Comparison of ENCODE assay signal across 17 cellular contexts in genomic region chr6:135521431-135521830, GRCh38.
"Had no signal": no experiment of that assay in that cellular context is flagged by ENCODE, and none has a peak within 500 bp of the region (broad histone marks: within the 10 kb centered on the region; RNA-seq: fewer than 3 reads in every experiment).

No MANE protein-coding gene starts in this region.

- DNase-seq: activated CD4-positive, alpha-beta T cell treated with anti-CD3 and anti-CD28 coated beads for 36 hours; activated naive CD4-positive, alpha-beta T cell treated with Interleukin-2 at 50 U/mL for 16 hours; activated naive CD8-positive, alpha-beta T cell treated with anti-CD3 and anti-CD28 coated beads, Interleukin-2, amount 50 U/mL, for 24 hours; caudate nucleus; dermis blood vessel endothelial cell; left cardiac atrium; lower lobe of right lung; naive thymus-derived CD8-positive, alpha-beta T cell; posterior cingulate gyrus; stimulated activated CD4-positive, alpha-beta T cell treated with anti-CD3 and anti-CD28 coated beads, Interleukin-12 subunit alpha, Interleukin-12 subunit beta, amount 100 ng/mL, for 4 hours; stimulated activated naive CD4-positive, alpha-beta T cell; substantia nigra; T-helper 1 cell; transverse colon had no signal

- H3K27ac Mint-ChIP-seq: activated CD4-positive, alpha-beta T cell treated with anti-CD3 and anti-CD28 coated beads for 36 hours; activated naive CD8-positive, alpha-beta T cell treated with anti-CD3 and anti-CD28 coated beads, Interleukin-2, amount 50 U/mL, for 24 hours; naive thymus-derived CD8-positive, alpha-beta T cell had no signal

- ATAC-seq: activated CD4-positive, alpha-beta T cell treated with anti-CD3 and anti-CD28 coated beads for 36 hours; activated naive CD8-positive, alpha-beta T cell treated with anti-CD3 and anti-CD28 coated beads, Interleukin-2, amount 50 U/mL, for 24 hours; left cardiac atrium; lower lobe of right lung; naive thymus-derived CD8-positive, alpha-beta T cell had no signal

- H3K36me3 ChIP-seq: lower lobe of right lung, neutrophil, right atrium auricular region, transverse colon had no signal

- H3K27me3 ChIP-seq: neutrophil, right atrium auricular region, transverse colon had no signal

- H3K9me3 ChIP-seq: lower lobe of right lung, neutrophil, right atrium auricular region, transverse colon had no signal

- H3K4me3 ChIP-seq: lower lobe of right lung, right atrium auricular region, transverse colon had no signal

- H3K27me3 Mint-ChIP-seq: activated naive CD8-positive, alpha-beta T cell treated with anti-CD3 and anti-CD28 coated beads, Interleukin-2, amount 50 U/mL, for 24 hours; naive thymus-derived CD8-positive, alpha-beta T cell had no signal

- H3K4me1 ChIP-seq: lower lobe of right lung, right atrium auricular region had no signal

- H3K27ac ChIP-seq: lower lobe of right lung, neutrophil, right atrium auricular region, transverse colon, VCaP had no signal

- H3K4me1 Mint-ChIP-seq: naive thymus-derived CD8-positive, alpha-beta T cell had no signal

- H3K4me3 Mint-ChIP-seq: activated CD4-positive, alpha-beta T cell treated with anti-CD3 and anti-CD28 coated beads for 36 hours; activated naive CD8-positive, alpha-beta T cell treated with anti-CD3 and anti-CD28 coated beads, Interleukin-2, amount 50 U/mL, for 24 hours; naive thymus-derived CD8-positive, alpha-beta T cell had no signal
